Comparison of ENCODE assay signal across 13 cellular contexts in genomic region chr1:231684333-231685244, GRCh38. TPM values are rescaled to one million over a fixed set of nuclear protein-coding genes. Genes with fewer than 3 reads are reported as not detected.
DNase-seq lines count a peak whose midpoint lies in the region; ATAC-seq and TF ChIP-seq lines count a peak whose summit lies in the region.
"Had no signal": no experiment of that assay in that cellular context is flagged by ENCODE, and none has a peak within 500 bp of the region (broad histone marks: within the 10 kb centered on the region; RNA-seq: fewer than 3 reads in every experiment).

No MANE protein-coding gene starts in this region.

- H3K27me3 ChIP-seq in colonic mucosa, result no peaks in the 10 kb centered on the region
- H3K27me3 ChIP-seq in transverse colon, result no peaks in the 10 kb centered on the region
- H3K27me3 ChIP-seq in WERI-Rb-1 (ENCODE audit: insufficient read depth, low read depth, severe bottlenecking), result no peaks in the 10 kb centered on the region
- no peaks in the 10 kb centered on the region for H3K27me3 ChIP-seq in A673 (replicated peaks; ENCODE audit: insufficient read depth, low read depth, low read length, poor library complexity)
- H3K27me3 ChIP-seq: sigmoid colon, testis had no signal

- no peak for TF ChIP-seq POLR2A in transverse colon (IDR thresholded peaks at IDR 0.05)

- peak; percentile 96 for TF ChIP-seq EP300 in transverse colon (IDR thresholded peaks at IDR 0.05; ENCODE audit: low read depth)

- H3K9ac ChIP-seq in colonic mucosa (ENCODE audit: low read depth in 2 of 2, low read length in 2 of 2), result no peak overlapping the region

- intact Hi-C loops in colonic mucosa (cut with DNase I), result no loop called here
- intact Hi-C loops in transverse colon (cut with DNase I; ENCODE audit: low total_unique reads), result no loop called here
- intact Hi-C loops in A673 (cut with micrococcal nuclease; ENCODE audit: unreplicated experiment), result no loop called here

- H3K4me1 ChIP-seq in colonic mucosa, result no peaks in the 10 kb centered on the region
- peaks cover 0 to 14% (median 8%) of the 10 kb centered on the region in 4 donors for H3K4me1 ChIP-seq in transverse colon
- H3K4me1 ChIP-seq in A673 (ENCODE audit: insufficient read depth, low read length, poor library complexity, severe bottlenecking), result no peaks in the 10 kb centered on the region
- H3K4me1 ChIP-seq: sigmoid colon, testis had no signal

- H3K36me3 ChIP-seq in colonic mucosa, result no peaks in the 10 kb centered on the region
- no peaks in the 10 kb centered on the region for H3K36me3 ChIP-seq in transverse colon
- H3K36me3 ChIP-seq in WERI-Rb-1, result no peaks in the 10 kb centered on the region
- no peaks in the 10 kb centered on the region for H3K36me3 ChIP-seq in A673 (ENCODE audit: insufficient read depth, low read length, poor library complexity, severe bottlenecking)
- H3K36me3 ChIP-seq: sigmoid colon had no signal

- no peak overlapping the region for H3K4me3 ChIP-seq in colonic mucosa
- peak overlapping the region in 1 of 4 donors; percentile 0 for H3K4me3 ChIP-seq in transverse colon
- no peak overlapping the region for H3K4me3 ChIP-seq in WERI-Rb-1 (ENCODE audit: low read depth, low read length)
- H3K4me3 ChIP-seq in A673 (ENCODE audit: low read depth, low read length, poor library complexity, severe bottlenecking), result no peak overlapping the region
- H3K4me3 ChIP-seq: sigmoid colon, testis had no signal

- TF ChIP-seq CTCF in colonic mucosa (IDR thresholded peaks at IDR 0.05) (no peak), transverse colon (IDR thresholded peaks at IDR 0.05) (no peak), WERI-Rb-1 (IDR thresholded peaks at IDR 0.05; ENCODE audit: low read depth, low read length) (no peak), A673 (conservative IDR thresholded peaks at IDR 0.05; ENCODE audit: low read depth, low read length) (no peak)

- H3K27ac ChIP-seq in colonic mucosa (peak overlapping the region; percentile 37), transverse colon (peak overlapping the region; percentile 52 to 77 (median 68)), WERI-Rb-1 (no peak overlapping the region), A673 (ENCODE audit: low read depth, low read length, poor library complexity, severe bottlenecking) (no peak overlapping the region)
- H3K27ac ChIP-seq: sigmoid colon, testis had no signal

- H3K9me3 ChIP-seq in colonic mucosa, result no peaks in the 10 kb centered on the region
- peaks cover 3 to 13% of the 10 kb centered on the region in 2 donors for H3K9me3 ChIP-seq in transverse colon
- peaks cover 26% of the 10 kb centered on the region for H3K9me3 ChIP-seq in WERI-Rb-1 (ENCODE audit: severe bottlenecking)
- no peaks in the 10 kb centered on the region for H3K9me3 ChIP-seq in A673 (ENCODE audit: low read depth, low read length, poor library complexity, severe bottlenecking)
- H3K9me3 ChIP-seq: testis had no signal

- in situ Hi-C loops in transverse colon (cut with MboI; ENCODE audit: low pct_ligation_motif_present in 1 of 4, low pct_unique_long_range_greater_than_20kb in 1 of 4, low sequenced_read_pairs in 3 of 4), result no loop called here

- CTCF ChIA-PET in A673 (lab: Charles Lee), result no interaction called here

- no peak for ATAC-seq in HG02610 (IDR thresholded peaks at IDR 0.05; ENCODE audit: unreplicated experiment)
- ATAC-seq: natural killer cell had no signal

- POLR2A ChIA-PET in A673 (lab: Charles Lee; ENCODE audit: low non-redundant PET), result no interaction called here

- no TSS peak for BruUV-seq in A673 (replicated peaks; lab: Mats Ljungman, UMichigan)

- DNase-seq in NCI-H1048 (lab: John Stamatoyannopoulos, UW) (peak; percentile 87), NCI-H2196 treated with DMSO at 0.1 percent for 48 hours (lab: John Stamatoyannopoulos, UW; ENCODE audit: unreplicated experiment) (peak; percentile 87), colonic mucosa (peak; percentile 59), transverse colon (peak; percentile 48), WERI-Rb-1 (no peak), A673 (ENCODE audit: low spot score) (no peak)
- DNase-seq: activated T-cell treated with anti-CD3 and anti-CD28 coated beads for 4 hours, amniotic stem cell, left cardiac atrium, natural killer cell, sigmoid colon, testis had no signal

- 29 to 46% methylated on average over 7 to 15 of the region's 15 CpGs for WGBS in transverse colon (ENCODE audit: low coverage in 1 of 2), 2 donors

RNA-seq across cellular contexts. Expression of gene DISC1, which starts 58.0 kb away (rescaled TPM):
- total RNA-seq in colonic mucosa (1 to 10 TPM; 3.4 to 5.3 TPM), transverse colon (10 to 100 TPM in 3 of 4 donors, 1 to 10 TPM in 1; 7.8 to 20.3 (median 11.5) TPM), A673 (2021) (1.8 and 3.0 TPM in 2 replicates)

Comparison
In these comparisons a context has a peak if more than half of its experiments do, and no peak if none do; other contexts are left out.
1. DNase-seq: peak in NCI-H1048 (single experiment), NCI-H2196 treated with DMSO at 0.1 percent for 48 hours (single experiment), colonic mucosa (single experiment) and transverse colon (single experiment); none in WERI-Rb-1 (single experiment) and A673 (single experiment).
2. H3K27ac ChIP-seq: peak in colonic mucosa (single experiment) and transverse colon (4 of 4); none in WERI-Rb-1 (single experiment) and A673 (single experiment).